ENCODE assay signal across 19 cellular contexts in genomic region chr6:70404658-70405057, GRCh38. TPM values are rescaled to one million over a fixed set of nuclear protein-coding genes. Genes with fewer than 3 reads are reported as not detected.
DNase-seq lines count a peak whose midpoint lies in the region; ATAC-seq, FAIRE-seq and TF ChIP-seq lines count a peak whose summit lies in the region.
"Had no signal": no experiment of that assay in that cellular context is flagged by ENCODE, and none has a peak within 500 bp of the region (broad histone marks: within the 10 kb centered on the region; RNA-seq: fewer than 3 reads in every experiment).

No MANE protein-coding gene starts in this region.

- WGBS in pancreas, 2 donors, result 88 to 89% methylated on average over 1 of the region's 1 CpG

- DNase-seq in frontal cortex (ENCODE audit: low spot score in 2 of 2), result no peak
- no peak for DNase-seq in pancreas
- no peak for DNase-seq in ACHN
- no peak for DNase-seq in NCI-H226
- no peak for DNase-seq in SIG-M5 treated with dmso at 0.1 percent for 504 hours (lab: John Stamatoyannopoulos, UW; ENCODE audit: unreplicated experiment)
- DNase-seq: C1 segment of cervical spinal cord; Calu3; CD4-positive, alpha-beta memory T cell; COR-L47; DMS53; DMS79 treated with DMSO at 0.1 percent for 48 hours; GOT3; HFFc6 had no signal

- TF ChIP-seq CTCF in VCaP (conservative IDR thresholded peaks at IDR 0.05) (no peak), pancreas (IDR thresholded peaks at IDR 0.05) (no peak)

- no peaks in the 10 kb centered on the region for H3K9me3 ChIP-seq in pancreas
- H3K9me3 ChIP-seq: HAP-1 had no signal

- intact Hi-C loops in pancreas (cut with DNase I), result no loop called here

- ATAC-seq in pancreas (no peak), HG02588 (IDR thresholded peaks at IDR 0.05; ENCODE audit: unreplicated experiment) (no peak)

- no peaks in the 10 kb centered on the region for H3K27me3 ChIP-seq in pancreas

- FAIRE-seq in G401.6 (lab: Jason Lieb, UNC), result peak; percentile 50
- peak; percentile 13 for FAIRE-seq in frontal cortex (lab: Jason Lieb, UNC)
- peak; percentile 61 for FAIRE-seq in pancreas (lab: Jason Lieb, UNC)
- FAIRE-seq: GM12892, H54 had no signal

- no peaks in the 10 kb centered on the region for H3K36me3 ChIP-seq in pancreas
- H3K36me3 ChIP-seq: HAP-1 had no signal

- H3K4me1 ChIP-seq in pancreas, result peaks cover 0 to 4% (median 3%) of the 10 kb centered on the region in 3 donors
- H3K4me1 ChIP-seq: HAP-1 had no signal

- H3K27ac ChIP-seq in VCaP, result peak overlapping the region; percentile 54
- H3K27ac ChIP-seq in pancreas, result no peak overlapping the region

- in situ Hi-C loops in ACHN (cut with HindIII; ENCODE audit: low pct_ligation_motif_present, low pct_unique_long_range_greater_than_20kb, low sequenced_read_pairs), result no loop called here

- no peak overlapping the region for H3K4me3 ChIP-seq in pancreas
- H3K4me3 ChIP-seq: HAP-1 had no signal

RNA-seq across cellular contexts. Expression of gene FAM135A, which starts 8.7 kb away (rescaled TPM):
- total RNA-seq in frontal cortex (151 TPM), pancreas (10 to 100 TPM in 2 of 6 donors, 1 to 10 TPM in 4; 7.7 to 14.4 (median 8.4) TPM)
- polyA plus RNA-seq in pancreas, result 10 to 100 TPM in 1 of 2 donors, 1 to 10 TPM in 1; 7.5 to 13.1 TPM
